Comparison of ENCODE assay signal across 18 cellular contexts in genomic region chr17:81903896-81904599, GRCh38. TPM values are rescaled to one million over a fixed set of nuclear protein-coding genes. Genes with fewer than 3 reads are reported as not detected.
"Had no signal": no experiment of that assay in that cellular context is flagged by ENCODE, and none has a peak within 500 bp of the region (broad histone marks: within the 10 kb centered on the region; RNA-seq: fewer than 3 reads in every experiment).

No MANE protein-coding gene starts in this region.

- H3K9me3 ChIP-seq: body of pancreas, heart right ventricle, transverse colon had no signal

- H3K27ac ChIP-seq: body of pancreas, heart right ventricle, transverse colon had no signal

- H3K27me3 ChIP-seq: body of pancreas had no signal

- DNase-seq: activated CD4-positive, alpha-beta T cell treated with anti-CD3 and anti-CD28 coated beads for 1 hour; activated CD4-positive, alpha-beta T cell treated with anti-CD3 and anti-CD28 coated beads, Interleukin-2, amount 50 U/mL, for 48 hours; activated CD8-positive, alpha-beta memory T cell treated with anti-CD3 and anti-CD28 coated beads, Interleukin-2, amount 10 ng/mL, durations not matched to agents 7 days and 5 days; activated effector memory CD4-positive, alpha-beta T cell treated with Interleukin-2 at 50 U/mL for 16 hours; activated T-cell treated with anti-CD3 and anti-CD28 coated beads, Interleukin-2, amount 50 U/mL, for 24 hours; amniotic stem cell; body of pancreas; cortex of kidney; effector memory CD4-positive, alpha-beta T cell; mammary epithelial cell; naive thymus-derived CD4-positive, alpha-beta T cell; stimulated activated CD4-positive, alpha-beta T cell treated with anti-CD3 and anti-CD28 coated beads, Interleukin-2, amount 100 ng/mL, for 24 hours; stimulated activated naive CD4-positive, alpha-beta T cell; substantia nigra; transverse colon had no signal

- H3K4me3 ChIP-seq: body of pancreas, heart right ventricle, transverse colon had no signal

- FAIRE-seq: frontal cortex, islet of Langerhans had no signal

RNA-seq across cellular contexts. Expression of gene NPB, which starts 2.0 kb away (rescaled TPM):
- total RNA-seq: mammary epithelial cell had no signal
